Comparison of ENCODE assay signal across 1 cellular context in genomic region chr12:126912111-126912510, GRCh38.
TF ChIP-seq lines count a peak whose summit lies in the region.

No MANE protein-coding gene starts in this region.

TF ChIP-seq in K562, 482 proteins besides CTCF, POLR2A, EP300 and RAD21 (continued from another document):
- TF ChIP-seq, protein P1, sequence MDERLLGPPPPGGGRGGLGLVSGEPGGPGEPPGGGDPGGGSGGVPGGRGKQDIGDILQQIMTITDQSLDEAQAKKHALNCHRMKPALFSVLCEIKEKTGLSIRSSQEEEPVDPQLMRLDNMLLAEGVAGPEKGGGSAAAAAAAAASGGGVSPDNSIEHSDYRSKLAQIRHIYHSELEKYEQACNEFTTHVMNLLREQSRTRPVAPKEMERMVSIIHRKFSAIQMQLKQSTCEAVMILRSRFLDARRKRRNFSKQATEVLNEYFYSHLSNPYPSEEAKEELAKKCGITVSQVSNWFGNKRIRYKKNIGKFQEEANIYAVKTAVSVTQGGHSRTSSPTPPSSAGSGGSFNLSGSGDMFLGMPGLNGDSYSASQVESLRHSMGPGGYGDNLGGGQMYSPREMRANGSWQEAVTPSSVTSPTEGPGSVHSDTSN (CRISPR knock-in tag; IDR thresholded peaks at IDR 0.05; ENCODE audit: low read depth): no peak
- TF ChIP-seq, protein P1 (tag; conservative IDR thresholded peaks at IDR 0.05; ENCODE audit: low read depth): peak; percentile 69
- TF ChIP-seq NELFE (IDR thresholded peaks at IDR 0.05; ENCODE audit: insufficient read depth, insufficient read length) (no peak), DIDO1 (tag; IDR thresholded peaks at IDR 0.05; ENCODE audit: low read depth) (no peak), SIN3A (IDR thresholded peaks at IDR 0.05; ENCODE audit: borderline replicate concordance in 2 of 2, control insufficient read depth in 1 of 2, low read depth in 2 of 2, low read length in 2 of 2) (no peak), RBM39 (optimal IDR thresholded peaks at IDR 0.05; ENCODE audit: low read depth, low read length) (no peak), ZNF644 (tag; IDR thresholded peaks at IDR 0.05; ENCODE audit: low read depth) (no peak), HNRNPUL1 (IDR thresholded peaks at IDR 0.05; ENCODE audit: low read length) (no peak), CHCHD3 (CRISPR knock-in tag; IDR thresholded peaks at IDR 0.05) (no peak), MECOM (CRISPR knock-in tag; IDR thresholded peaks at IDR 0.05) (peak; percentile 64; the same call in 1 of the 2 replicates), RCOR1 (IDR thresholded peaks at IDR 0.05; ENCODE audit: borderline replicate concordance in 1 of 2, low read depth in 2 of 2, low read length in 2 of 2) (peak in 1 of 2 experiments; percentile 20; a peak in 1 of 4 replicates), ZNF23 (CRISPR knock-in tag; IDR thresholded peaks at IDR 0.05) (no peak), KDM1A (IDR thresholded peaks at IDR 0.05) (peak in 1 of 2 experiments; percentile 19; a peak in 1 of 4 replicates)
- TF ChIP-seq, protein P2, sequence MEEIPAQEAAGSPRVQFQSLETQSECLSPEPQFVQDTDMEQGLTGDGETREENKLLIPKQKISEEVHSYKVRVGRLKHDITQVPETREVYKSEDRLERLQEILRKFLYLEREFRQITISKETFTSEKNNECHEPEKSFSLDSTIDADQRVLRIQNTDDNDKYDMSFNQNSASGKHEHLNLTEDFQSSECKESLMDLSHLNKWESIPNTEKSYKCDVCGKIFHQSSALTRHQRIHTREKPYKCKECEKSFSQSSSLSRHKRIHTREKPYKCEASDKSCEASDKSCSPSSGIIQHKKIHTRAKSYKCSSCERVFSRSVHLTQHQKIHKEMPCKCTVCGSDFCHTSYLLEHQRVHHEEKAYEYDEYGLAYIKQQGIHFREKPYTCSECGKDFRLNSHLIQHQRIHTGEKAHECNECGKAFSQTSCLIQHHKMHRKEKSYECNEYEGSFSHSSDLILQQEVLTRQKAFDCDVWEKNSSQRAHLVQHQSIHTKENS (CRISPR knock-in tag; IDR thresholded peaks at IDR 0.05): no peak
